ENCODE assay signal across 1 cellular context in genomic region chr20:57210911-57211280, GRCh38.
A peak's percentile ranks its signal among the peaks of the same experiment; 100 is the strongest.
TF ChIP-seq lines count a peak whose summit lies in the region.

No MANE protein-coding gene starts in this region.

TF ChIP-seq in GM12878, 131 proteins besides CTCF, POLR2A, EP300 and RAD21:
- TF ChIP-seq BHLHE40 (IDR thresholded peaks at IDR 0.05; ENCODE audit: borderline replicate concordance in 1 of 2, low read depth in 2 of 2, low read length in 1 of 2) (no peak), E2F8 (IDR thresholded peaks at IDR 0.05; ENCODE audit: low read depth, partially characterized antibody) (no peak), RELA (IDR thresholded peaks at IDR 0.05; ENCODE audit: borderline replicate concordance, partially characterized antibody) (no peak), ATF7 (IDR thresholded peaks at IDR 0.05; ENCODE audit: low read depth) (no peak), NFXL1 (IDR thresholded peaks at IDR 0.05; ENCODE audit: borderline replicate concordance) (0 out of 2 replicates have a peak, but pooled peaks have one; percentile 6)
